ENCODE assay signal across 23 cellular contexts in genomic region chr16:12709807-12710206, GRCh38.
DNase-seq lines count a peak whose midpoint lies in the region; ATAC-seq, FAIRE-seq and TF ChIP-seq lines count a peak whose summit lies in the region.
"Had no signal": no experiment of that assay in that cellular context is flagged by ENCODE, and none has a peak within 500 bp of the region (broad histone marks: within the 10 kb centered on the region; RNA-seq: fewer than 3 reads in every experiment).

No MANE protein-coding gene starts in this region.

- no peak for TF ChIP-seq EP300 in HepG2 (IDR thresholded peaks at IDR 0.05; ENCODE audit: low read depth in 2 of 2, low read length in 2 of 2)
- TF ChIP-seq EP300 in HepG2 (CRISPR knock-in tag; IDR thresholded peaks at IDR 0.05; ENCODE audit: borderline replicate concordance): no peak
- TF ChIP-seq EP300 in GM12878 (IDR thresholded peaks at IDR 0.05; ENCODE audit: borderline replicate concordance in 1 of 2, control insufficient read depth in 1 of 2, low read depth in 2 of 2, low read length in 2 of 2): no peak

- peak overlapping the region; percentile 18 for H3K27ac Mint-ChIP-seq in stimulated activated memory B cell treated with anti-CD40 and anti-IgM and Interleukin-4, amounts not matched to agents 10 μg/mL and 1 μg/mL and 100 μg/mL, for 72 hours
- H3K27ac Mint-ChIP-seq: B cell; CD4-positive, CD25-positive, alpha-beta regulatory T cell; CD8-positive, alpha-beta T cell had no signal

- no peaks in the 10 kb centered on the region for H3K27me3 Mint-ChIP-seq in stimulated activated memory B cell treated with anti-CD40 and anti-IgM and Interleukin-4, amounts not matched to agents 10 μg/mL and 1 μg/mL and 100 μg/mL, for 72 hours
- H3K27me3 Mint-ChIP-seq: B cell; CD4-positive, CD25-positive, alpha-beta regulatory T cell had no signal

- H3K27ac ChIP-seq in HepG2 (ENCODE audit: extremely low read length, insufficient read depth, low read length) (no peak overlapping the region), right lobe of liver (no peak overlapping the region), GM12878 (ENCODE audit: control insufficient read depth, insufficient read depth) (no peak overlapping the region)
- H3K27ac ChIP-seq: 22Rv1, BLaER1, C4-2B had no signal

- BruUV-seq in HepG2 (replicated peaks; lab: Mats Ljungman, UMichigan): no TSS peak
- BruUV-seq in GM12878 (replicated peaks; lab: Mats Ljungman, UMichigan): no TSS peak

- H3K4me3 Mint-ChIP-seq in stimulated activated memory B cell treated with anti-CD40 and anti-IgM and Interleukin-4, amounts not matched to agents 10 μg/mL and 1 μg/mL and 100 μg/mL, for 72 hours: no peak overlapping the region
- H3K4me3 Mint-ChIP-seq: B cell; CD4-positive, CD25-positive, alpha-beta regulatory T cell; CD8-positive, alpha-beta T cell had no signal

- in situ Hi-C loops in HepG2 (cut with HindIII; ENCODE audit: extremely low pct_ligation_motif_present, low pct_unique_long_range_greater_than_20kb): no loop called here
- in situ Hi-C loops in GM12878 (cut with MboI): no loop called here

- no peak overlapping the region for H3K4me2 ChIP-seq in HepG2 (ENCODE audit: low read depth, low read length)
- H3K4me2 ChIP-seq in GM12878 (ENCODE audit: control insufficient read depth, insufficient read depth): no peak overlapping the region
- H3K4me2 ChIP-seq: BLaER1 had no signal

- H4K20me1 ChIP-seq in HepG2 (ENCODE audit: insufficient read depth, low read length) (no peaks in the 10 kb centered on the region), GM12878 (ENCODE audit: control insufficient read depth, insufficient read depth) (no peaks in the 10 kb centered on the region)
- H4K20me1 ChIP-seq: BLaER1 had no signal

- 95% methylated on average over 1 of the region's 1 CpG for WGBS in HepG2 (ENCODE audit: low lambda C conversion rate)
- WGBS in right lobe of liver (ENCODE audit: insufficient coverage, low coverage, low lambda C conversion rate, missing lambda C conversion rate): no CpG with 5 or more reads among the region's 1 CpG
- WGBS in GM12878 (ENCODE audit: insufficient coverage, insufficient replicate concordance, low lambda C conversion rate, missing lambda C conversion rate): 64% methylated on average over 1 of the region's 1 CpG

- peaks cover 16 to 32% of the 10 kb centered on the region in 2 experiments for H3K36me3 ChIP-seq in HepG2 (replicated peaks in 1 of 2; ENCODE audit: control insufficient read depth in 1 of 2, insufficient read depth in 2 of 2, low read length in 2 of 2)
- no peaks in the 10 kb centered on the region for H3K36me3 ChIP-seq in right lobe of liver
- no peaks in the 10 kb centered on the region; a peak in 1 of 4 replicates for H3K36me3 ChIP-seq in GM12878 (ENCODE audit: control insufficient read depth in 2 of 2, insufficient read depth in 2 of 2, low read length in 1 of 2)

- H3K9ac ChIP-seq in HepG2 (ENCODE audit: insufficient read depth, low read depth, low read length) (no peak overlapping the region), GM12878 (ENCODE audit: control insufficient read depth, insufficient read depth, low read length) (no peak overlapping the region)
- H3K9ac ChIP-seq: BLaER1 had no signal

- TF ChIP-seq POLR2A in HepG2 (IDR thresholded peaks at IDR 0.05; ENCODE audit: insufficient read depth in 1 of 2, low read depth in 2 of 2, low read length in 2 of 2) (no peak), right lobe of liver (IDR thresholded peaks at IDR 0.05) (no peak), GM12878 (IDR thresholded peaks at IDR 0.05; ENCODE audit: low read depth, low read length) (no peak)

- no peak for ATAC-seq in HepG2
- no peak for ATAC-seq in right lobe of liver
- ATAC-seq in GM12878: no peak
- no peak for ATAC-seq in stimulated activated memory B cell treated with anti-CD40 and anti-IgM and Interleukin-4, amounts not matched to agents 10 μg/mL and 1 μg/mL and 100 μg/mL, for 72 hours
- ATAC-seq: CD8-positive, alpha-beta T cell had no signal

- TF ChIP-seq RAD21 in HepG2 (CRISPR knock-in tag; IDR thresholded peaks at IDR 0.05): no peak
- TF ChIP-seq RAD21 in GM12878 (IDR thresholded peaks at IDR 0.05; ENCODE audit: insufficient read depth, low read depth, low read length): no peak

- DNase-seq in HepG2 (ENCODE audit: low spot score) (no peak), right lobe of liver (no peak), GM12878 (ENCODE audit: low read depth, low spot score) (no peak), occipital lobe (lab: John Stamatoyannopoulos, UW) (no peak), cardiac septum (ENCODE audit: low spot score) (no peak)
- DNase-seq: CD4-positive, CD25-positive, alpha-beta regulatory T cell; CD8-positive, alpha-beta T cell; DMS 273 treated with DMSO at 0.1 percent for 48 hours; DMS79; EL; GDM1; GOT3; HCEC 1CT had no signal

- no peak for TF ChIP-seq CTCF in HepG2 (CRISPR knock-in tag; IDR thresholded peaks at IDR 0.05)
- no peak for TF ChIP-seq CTCF in right lobe of liver (IDR thresholded peaks at IDR 0.05)
- no peak for TF ChIP-seq CTCF in GM12878 (IDR thresholded peaks at IDR 0.05 in 2 of 3, conservative IDR thresholded peaks at IDR 0.05 in 1 of 3; ENCODE audit: control insufficient read depth in 2 of 3, extremely low read depth in 1 of 3, insufficient read depth in 1 of 3, low read depth in 3 of 3, low read length in 3 of 3)

- FAIRE-seq in HepG2 (lab: Jason Lieb, UNC) (no peak), GM12878 (lab: Jason Lieb, UNC) (no peak)
- FAIRE-seq: A204.1, D721Med, GM12891, GM18507, H54 had no signal

- CTCF ChIA-PET in HepG2 (lab: Yijun Ruan, JAX; ENCODE audit: low intra/inter-chr PET ratio, low total read pairs): no interaction called here
- CTCF ChIA-PET in GM12878 (lab: Yijun Ruan, JAX): no interaction called here

- RAD21 ChIA-PET in GM12878 (lab: Charles Lee; ENCODE audit: unreplicated experiment): no interaction called here

- H2AFZ ChIP-seq in HepG2 (ENCODE audit: low read length) (no peak overlapping the region), GM12878 (ENCODE audit: control insufficient read depth, low read depth, low read length) (no peak overlapping the region; the same call in 1 of the 2 replicates)

- intact Hi-C loops in HepG2 (cut with micrococcal nuclease; ENCODE audit: unreplicated experiment): no loop called here
- intact Hi-C loops in right lobe of liver (cut with DNase I): no loop called here
- intact Hi-C loops in GM12878 (cut with micrococcal nuclease; ENCODE audit: unreplicated experiment): no loop called here
- intact Hi-C loops in cardiac septum (cut with DNase I): no loop called here

- H3K27me3 ChIP-seq in HepG2 (ENCODE audit: control insufficient read depth in 1 of 2, insufficient read depth in 2 of 2, low read length in 2 of 2) (no peaks in the 10 kb centered on the region), right lobe of liver (no peaks in the 10 kb centered on the region), GM12878 (replicated peaks in 1 of 2; ENCODE audit: control insufficient read depth in 2 of 2, insufficient read depth in 2 of 2, low read length in 1 of 2) (no peaks in the 10 kb centered on the region)
- H3K27me3 ChIP-seq: BLaER1 had no signal

- no peaks in the 10 kb centered on the region for H3K4me1 ChIP-seq in HepG2 (ENCODE audit: insufficient read depth, low read length)
- peaks cover 0 to 3% (median 0%) of the 10 kb centered on the region in 4 donors for H3K4me1 ChIP-seq in right lobe of liver
- no peaks in the 10 kb centered on the region for H3K4me1 ChIP-seq in GM12878 (ENCODE audit: control insufficient read depth, insufficient read depth, low read length)
- H3K4me1 ChIP-seq: BLaER1 had no signal

- no peak overlapping the region for H3K4me3 ChIP-seq in HepG2 (replicated peaks in 1 of 3; ENCODE audit: insufficient read depth in 1 of 3, low read depth in 2 of 3, low read length in 3 of 3)
- no peak overlapping the region for H3K4me3 ChIP-seq in right lobe of liver
- H3K4me3 ChIP-seq in GM12878: no peak overlapping the region
- H3K4me3 ChIP-seq: BLaER1 had no signal

- peaks cover 3% of the 10 kb centered on the region for H3K9me3 Mint-ChIP-seq in stimulated activated memory B cell treated with anti-CD40 and anti-IgM and Interleukin-4, amounts not matched to agents 10 μg/mL and 1 μg/mL and 100 μg/mL, for 72 hours

- H3K79me2 ChIP-seq in HepG2 (ENCODE audit: insufficient read depth, low read length) (no peaks in the 10 kb centered on the region), GM12878 (ENCODE audit: control insufficient read depth, insufficient read depth, low read length) (no peaks in the 10 kb centered on the region)

- H3K4me1 Mint-ChIP-seq in stimulated activated memory B cell treated with anti-CD40 and anti-IgM and Interleukin-4, amounts not matched to agents 10 μg/mL and 1 μg/mL and 100 μg/mL, for 72 hours: peaks cover 13% of the 10 kb centered on the region
- H3K4me1 Mint-ChIP-seq: B cell had no signal

- peaks cover 8% of the 10 kb centered on the region for H3K36me3 Mint-ChIP-seq in stimulated activated memory B cell treated with anti-CD40 and anti-IgM and Interleukin-4, amounts not matched to agents 10 μg/mL and 1 μg/mL and 100 μg/mL, for 72 hours

- SMC1A ChIA-PET in GM12878 (lab: Charles Lee; ENCODE audit: uncharacterized antibody, unreplicated experiment): no interaction called here

- POLR2A ChIA-PET in HepG2 (lab: Yijun Ruan, JAX): interaction anchor here (1.1 kb wide), 1 partner anchor 96 kb away, joined by 3 read pairs; no protein-coding TSS in a partner anchor
- POLR2A ChIA-PET in GM12878 (lab: Charles Lee): no interaction called here

- H3K9me3 ChIP-seq in HepG2 (ENCODE audit: low read length) (no peaks in the 10 kb centered on the region), right lobe of liver (no peaks in the 10 kb centered on the region), GM12878 (replicated peaks; ENCODE audit: control insufficient read depth, insufficient read depth, low read length) (no peaks in the 10 kb centered on the region; the same call in 1 of the 3 replicates)

TF ChIP-seq in HepG2, 621 proteins besides CTCF, POLR2A, EP300 and RAD21 (continues in another document):
- TF ChIP-seq PLRG1 (conservative IDR thresholded peaks at IDR 0.05): 0 out of 2 replicates have a peak, but pooled peaks have one; percentile 84
- TF ChIP-seq FOXK2 (IDR thresholded peaks at IDR 0.05): 0 out of 2 replicates have a peak, but pooled peaks have one; percentile 23
- TF ChIP-seq RAD51 (IDR thresholded peaks at IDR 0.05; ENCODE audit: borderline replicate concordance): no peak
- TF ChIP-seq RBM39 (IDR thresholded peaks at IDR 0.05; ENCODE audit: low read depth, low read length, poor library complexity, severe bottlenecking): no peak
- no peak for TF ChIP-seq SNAPC2 (CRISPR knock-in tag; IDR thresholded peaks at IDR 0.05)
- TF ChIP-seq IRF2 (CRISPR knock-in tag; IDR thresholded peaks at IDR 0.05): no peak

Comparison
In these comparisons a context has a peak if more than half of its experiments do, and no peak if none do; other contexts are left out.
1. Of the 75 proteins assayed by ChIP-seq in both HepG2 and GM12878: peak only in HepG2: none; only in GM12878: none; in both: FOXK2; in neither: 74.